In the genomic region with DNA sequence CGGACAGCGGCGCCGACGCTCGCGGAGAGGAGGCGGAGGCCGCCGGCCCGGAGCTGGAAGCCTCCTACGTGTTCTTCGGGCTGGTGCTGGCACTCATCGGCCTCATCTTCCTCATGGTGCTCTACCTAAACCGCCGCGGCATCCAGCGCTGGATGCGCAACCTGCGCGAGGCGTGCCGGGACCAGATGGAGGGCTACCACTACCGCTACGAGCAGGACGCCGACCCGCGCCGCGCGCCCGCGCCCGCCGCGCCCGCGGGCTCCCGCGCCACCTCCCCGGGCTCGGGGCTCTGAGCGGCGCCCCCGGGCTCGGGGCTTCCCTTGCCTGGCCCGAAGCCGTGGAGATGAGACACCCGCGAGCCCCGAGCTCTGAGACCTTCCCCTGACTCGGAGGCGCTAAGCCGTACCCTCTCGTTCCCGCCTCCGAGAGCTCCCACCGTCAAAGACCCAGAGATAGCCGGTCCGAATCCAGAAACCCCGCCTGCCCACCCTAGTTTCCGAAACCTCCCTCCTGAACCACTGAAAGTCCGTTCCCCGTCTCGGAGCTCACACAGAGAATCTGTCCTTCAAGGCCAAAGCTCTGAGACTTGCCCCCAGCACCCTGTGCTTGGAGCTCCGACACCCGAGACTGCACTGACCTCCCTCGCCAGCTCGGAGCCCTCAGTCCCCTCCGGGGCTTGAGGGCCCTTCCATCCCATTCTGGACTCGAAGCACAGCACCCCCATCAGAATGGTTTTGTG, we compare ENCODE assay signal across 1 cellular context.
TF ChIP-seq lines count a peak whose summit lies in the region.

No MANE protein-coding gene starts in this region.

TF ChIP-seq in H1, 55 proteins besides CTCF, POLR2A, EP300 and RAD21 (continued from another document):
- TF ChIP-seq, protein P1, sequence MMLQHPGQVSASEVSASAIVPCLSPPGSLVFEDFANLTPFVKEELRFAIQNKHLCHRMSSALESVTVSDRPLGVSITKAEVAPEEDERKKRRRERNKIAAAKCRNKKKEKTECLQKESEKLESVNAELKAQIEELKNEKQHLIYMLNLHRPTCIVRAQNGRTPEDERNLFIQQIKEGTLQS (IDR thresholded peaks at IDR 0.05; ENCODE audit: insufficient read depth, low read depth, low read length), result no peak
- TF ChIP-seq CBX8 (IDR thresholded peaks at IDR 0.05; ENCODE audit: borderline replicate concordance, low read depth, low read length) (no peak), SUZ12 (IDR thresholded peaks at IDR 0.05; ENCODE audit: low read length) (peak; percentile 67)
